Comparison of ENCODE assay signal across 21 cellular contexts in genomic region chr14:71666579-71667145, GRCh38.
A peak's percentile ranks its signal among the peaks of the same experiment; 100 is the strongest.
DNase-seq lines count a peak whose midpoint lies in the region; ATAC-seq and TF ChIP-seq lines count a peak whose summit lies in the region.
"Had no signal": no experiment of that assay in that cellular context is flagged by ENCODE, and none has a peak within 500 bp of the region (broad histone marks: within the 10 kb centered on the region; RNA-seq: fewer than 3 reads in every experiment).

No MANE protein-coding gene starts in this region.

- H3K4ac ChIP-seq in H9 (ENCODE audit: low read depth, low read length) = no peak overlapping the region

- H2BK20ac ChIP-seq in H9 (ENCODE audit: low read depth, low read length, poor library complexity, severe bottlenecking) = no peak overlapping the region

- H3K9me3 Mint-ChIP-seq in H9 = no peaks in the 10 kb centered on the region
- no peaks in the 10 kb centered on the region for H3K9me3 Mint-ChIP-seq in osteocyte (ENCODE audit: unreplicated experiment)

- no peak overlapping the region for H2BK5ac ChIP-seq in H9 (ENCODE audit: insufficient read length, low read length)

- H3K23ac ChIP-seq in H9 (ENCODE audit: insufficient read length, low read depth, low read length) = no peak overlapping the region

- H3K36me3 Mint-ChIP-seq in H9 (ENCODE audit: insufficient read depth in 1 of 3, low read depth in 3 of 3) (peaks cover 6 to 19% (median 18%) of the 10 kb centered on the region in 3 experiments; a peak in 6 of 7 replicates), osteocyte (ENCODE audit: unreplicated experiment) (peaks cover 15% of the 10 kb centered on the region)

- ATAC-seq in GM21390 (IDR thresholded peaks at IDR 0.05; ENCODE audit: unreplicated experiment) = no peak
- ATAC-seq: Right ventricle myocardium inferior had no signal

- H3K79me2 ChIP-seq in H9 (ENCODE audit: insufficient read depth, low read length) = no peaks in the 10 kb centered on the region

- TF ChIP-seq CTCF in H9 (conservative IDR thresholded peaks at IDR 0.05) = no peak
- no peak for TF ChIP-seq CTCF in osteocyte (IDR thresholded peaks at IDR 0.05)
- TF ChIP-seq CTCF in foreskin fibroblast (IDR thresholded peaks at IDR 0.05; ENCODE audit: low read depth, low read length) = no peak
- no peak for TF ChIP-seq CTCF in tibial artery (IDR thresholded peaks at IDR 0.05)

- no peak overlapping the region for H3T11ph ChIP-seq in H9 (ENCODE audit: low read length)

- no peak overlapping the region for H3K27ac ChIP-seq in H9 (ENCODE audit: insufficient read length, low read depth, low read length)
- no peak overlapping the region for H3K27ac ChIP-seq in tibial artery
- H3K27ac ChIP-seq: HL-60, Peyer's patch, SK-N-MC had no signal

- no peak overlapping the region for H2AK5ac ChIP-seq in H9 (ENCODE audit: insufficient read length, low read length)

- H4K20me1 ChIP-seq in H9 (ENCODE audit: control insufficient read depth, insufficient read depth, insufficient read length) = no peaks in the 10 kb centered on the region

- no peak overlapping the region for H4K8ac ChIP-seq in H9 (replicated peaks; ENCODE audit: insufficient read length, low read depth, low read length)

- H3K27ac Mint-ChIP-seq in H9 (peak overlapping the region in 2 of 3 experiments; percentile 27 to 70; a peak in 1 of 7 replicates), osteocyte (ENCODE audit: unreplicated experiment) (peak overlapping the region; percentile 74)

- H3K4me3 ChIP-seq in foreskin fibroblast (ENCODE audit: low read depth in 1 of 2, low read length in 2 of 2) (no peak overlapping the region), tibial artery (no peak overlapping the region)
- H3K4me3 ChIP-seq: Peyer's patch, SK-N-MC had no signal

- peaks cover 0 to 18% (median 13%) of the 10 kb centered on the region in 3 donors for H3K36me3 ChIP-seq in tibial artery

- H3K27me3 Mint-ChIP-seq in H9 (ENCODE audit: low read depth) = no peaks in the 10 kb centered on the region
- no peaks in the 10 kb centered on the region for H3K27me3 Mint-ChIP-seq in osteocyte (ENCODE audit: unreplicated experiment)

- no peak overlapping the region for H4K5ac ChIP-seq in H9 (ENCODE audit: insufficient read length, low read depth, low read length)

- H3K27me3 ChIP-seq in H9 (ENCODE audit: insufficient read depth, low read length) (no peaks in the 10 kb centered on the region), tibial artery (no peaks in the 10 kb centered on the region)
- H3K27me3 ChIP-seq: Peyer's patch had no signal

- DNase-seq in H9 (no peak), NCI-H69 (lab: John Stamatoyannopoulos, UW) (peak; percentile 43), dermis blood vessel endothelial cell (peak; percentile 48), osteocyte (ENCODE audit: extremely low spot score, unreplicated experiment) (no peak), foreskin fibroblast (no peak), tibial artery (no peak)
- DNase-seq: ACHN, AML-193, Caco-2, DMS53, HCEC 1CT, NCI-H1105 treated with DMSO at 0.1 percent for 48 hours, NCI-H1694 treated with DMSO at 0.1 percent for 48 hours, NCI-H2107, NCI-H446, NCI-H774, Peyer's patch had no signal

- H3K4me1 ChIP-seq in H9 (ENCODE audit: insufficient read depth, low read length) (no peaks in the 10 kb centered on the region), tibial artery (peaks cover 0 to 47% (median 13%) of the 10 kb centered on the region in 4 donors)
- H3K4me1 ChIP-seq: Caco-2, Peyer's patch had no signal

- no peak overlapping the region for H3K56ac ChIP-seq in H9 (ENCODE audit: insufficient read length, low read depth, low read length)

- no peak overlapping the region for H2BK15ac ChIP-seq in H9 (ENCODE audit: low read depth, low read length)

- H3K18ac ChIP-seq in H9 (ENCODE audit: insufficient read length, low read depth, low read length) = no peak overlapping the region

- H4K91ac ChIP-seq in H9 (ENCODE audit: insufficient read length, low read depth, low read length) = no peak overlapping the region

- no peak overlapping the region for H2BK120ac ChIP-seq in H9 (ENCODE audit: low read depth, low read length, poor library complexity, severe bottlenecking)

- whole genome bisulfite sequencing in H9 (ENCODE audit: extremely low coverage, insufficient read length, low lambda C conversion rate) = no CpG with 5 or more reads among the region's 2 CpGs

- no peak overlapping the region for H3K4me2 ChIP-seq in H9 (ENCODE audit: insufficient read depth, insufficient read length, low read length)

- no peak overlapping the region for H3K4me3 Mint-ChIP-seq in H9
- H3K4me3 Mint-ChIP-seq in osteocyte (ENCODE audit: unreplicated experiment) = no peak overlapping the region

- no peak overlapping the region for H3K14ac ChIP-seq in H9 (ENCODE audit: insufficient read depth, low read length)

- H2BK12ac ChIP-seq in H9 (ENCODE audit: insufficient read length, low read depth, low read length) = no peak overlapping the region

- H3K4me1 Mint-ChIP-seq in H9 (peaks cover 0 to 11% of the 10 kb centered on the region in 2 experiments; a peak in 3 of 4 replicates), osteocyte (ENCODE audit: unreplicated experiment) (peaks cover 64% of the 10 kb centered on the region)

- no peaks in the 10 kb centered on the region for H3K23me2 ChIP-seq in H9 (ENCODE audit: insufficient read length, low read depth, low read length, poor library complexity, severe bottlenecking)

- H3K9me3 ChIP-seq in H9 (ENCODE audit: control insufficient read depth, low read depth, low read length) (no peaks in the 10 kb centered on the region), tibial artery (no peaks in the 10 kb centered on the region)
- H3K9me3 ChIP-seq: Caco-2, Peyer's patch had no signal

- no peak overlapping the region for H3K9ac ChIP-seq in H9 (ENCODE audit: extremely low read depth, insufficient read length, low read length)

- H2AFZ ChIP-seq in H9 (ENCODE audit: low read length) = no peak overlapping the region

- intact Hi-C loops in tibial artery (cut with DNase I; ENCODE audit: low total_unique reads) = no loop called here

- H3K79me1 ChIP-seq in H9 (ENCODE audit: insufficient read depth, low read depth, low read length, poor library complexity, severe bottlenecking) = no peaks in the 10 kb centered on the region

Comparison
In these comparisons a context has a peak if more than half of its experiments do, and no peak if none do; other contexts are left out.
1. DNase-seq: peak in NCI-H69 (single experiment) and dermis blood vessel endothelial cell (single experiment); none in H9 (single experiment), osteocyte (single experiment), foreskin fibroblast (0 of 2) and tibial artery (0 of 2).